14 cellular contexts compared by ENCODE assay signal in genomic region chr16:66953462-66954096, GRCh38. TPM values are rescaled to one million over a fixed set of nuclear protein-coding genes. Genes with fewer than 3 reads are reported as not detected.
DNase-seq lines count a peak whose midpoint lies in the region; ATAC-seq and TF ChIP-seq lines count a peak whose summit lies in the region.
"Had no signal": no experiment of that assay in that cellular context is flagged by ENCODE, and none has a peak within 500 bp of the region (broad histone marks: within the 10 kb centered on the region; RNA-seq: fewer than 3 reads in every experiment).

No MANE protein-coding gene starts in this region.

- peak overlapping the region; percentile 72 for H3K27ac Mint-ChIP-seq in Caco-2 (ENCODE audit: unreplicated experiment)
- peak overlapping the region in 1 of 6 donors; percentile 61 for H3K27ac Mint-ChIP-seq in immature natural killer cell
- H3K27ac Mint-ChIP-seq: HFFc6, IgD-negative memory B cell had no signal

- H3K18ac ChIP-seq in neuronal stem cell (ENCODE audit: low read length): no peak overlapping the region

- H2BK120ac ChIP-seq in neuronal stem cell (ENCODE audit: low read depth, low read length): no peak overlapping the region

- peak; percentile 44 to 73 for DNase-seq in Caco-2
- peak; percentile 80 for DNase-seq in LoVo (ENCODE audit: low spot score)
- DNase-seq in mammary epithelial cell: peak; percentile 61
- no peak for DNase-seq in neuronal stem cell (ENCODE audit: low spot score)
- no peak for DNase-seq in immature natural killer cell
- DNase-seq in DMS53 (lab: John Stamatoyannopoulos, UW): no peak

- H3K27me3 ChIP-seq in Caco-2 (replicated peaks; ENCODE audit: control insufficient read depth, insufficient read depth, low read length): no peaks in the 10 kb centered on the region
- no peaks in the 10 kb centered on the region for H3K27me3 ChIP-seq in mammary epithelial cell (ENCODE audit: insufficient read depth, low read length)
- peaks cover 0 to 29% (median 12%) of the 10 kb centered on the region in 3 experiments for H3K27me3 ChIP-seq in neuronal stem cell (ENCODE audit: control insufficient read depth in 3 of 3, insufficient read depth in 3 of 3, low read depth in 1 of 3, low read length in 3 of 3)
- H3K27me3 ChIP-seq: ascending aorta had no signal

- H2AFZ ChIP-seq in mammary epithelial cell (ENCODE audit: low read depth, low read length): peak overlapping the region; percentile 69
- peak overlapping the region; percentile 66 for H2AFZ ChIP-seq in neuronal stem cell (ENCODE audit: low read length)

- H3K79me1 ChIP-seq in neuronal stem cell (ENCODE audit: low read depth, low read length): no peaks in the 10 kb centered on the region

- CTCF ChIA-PET in Caco-2 (lab: Charles Lee): interaction anchor here (0.6 to 1.3 kb wide), 21 partner anchors 7 to 316 kb away, joined by 3 to 11 read pairs (median 3); partner anchors contain the start of genes CES3, CIAO2B, FBXL8 and NAE1
- CTCF ChIA-PET in mammary epithelial cell (lab: Charles Lee; ENCODE audit: low non-redundant PET): interaction anchor here (0.6 to 0.8 kb wide), 2 partner anchors 204 to 245 kb away, joined by 3 read pairs; no protein-coding TSS in a partner anchor

- H2AK5ac ChIP-seq in neuronal stem cell (ENCODE audit: low read depth, low read length): peak overlapping the region; percentile 75

- BruUV-seq in Caco-2 (replicated peaks; lab: Mats Ljungman, UMichigan) (no TSS peak), mammary epithelial cell (replicated peaks; lab: Mats Ljungman, UMichigan) (no TSS peak)

- no peak overlapping the region for H4K91ac ChIP-seq in neuronal stem cell (ENCODE audit: low read depth, low read length, poor library complexity)

- H3K27me3 Mint-ChIP-seq in Caco-2 (ENCODE audit: insufficient read depth, unreplicated experiment) (no peaks in the 10 kb centered on the region), immature natural killer cell (ENCODE audit: low read depth in 3 of 3) (peaks cover 11 to 21% (median 14%) of the 10 kb centered on the region in 3 donors)

- no peak overlapping the region for H3K4ac ChIP-seq in neuronal stem cell (ENCODE audit: low read length)

- POLR2A ChIA-PET in Caco-2 (lab: Charles Lee): interaction anchor here (0.6 kb wide), 1 partner anchor 225 kb away, joined by 5 read pairs; no protein-coding TSS in a partner anchor

- H3K27ac ChIP-seq in mammary epithelial cell (ENCODE audit: insufficient read depth, low read depth, low read length) (no peak overlapping the region), neuronal stem cell (replicated peaks; ENCODE audit: low read length) (no peak overlapping the region)
- H3K27ac ChIP-seq: ascending aorta; BLaER1 treated with 17β-estradiol and CSF1 and Interleukin-3, amounts not matched to agents 10 nM and 100 nM; neutrophil; VCaP had no signal

- no peak overlapping the region for H2BK12ac ChIP-seq in neuronal stem cell (ENCODE audit: low read length)

- peaks cover 17% of the 10 kb centered on the region for H3K4me1 ChIP-seq in Caco-2
- H3K4me1 ChIP-seq in mammary epithelial cell (ENCODE audit: insufficient read depth, low read length): peaks cover 22% of the 10 kb centered on the region
- H3K4me1 ChIP-seq in neuronal stem cell (ENCODE audit: control insufficient read depth in 2 of 2, insufficient read depth in 1 of 2, low read depth in 1 of 2, low read length in 2 of 2): no peaks in the 10 kb centered on the region

- H3K4me2 ChIP-seq in mammary epithelial cell (ENCODE audit: insufficient read depth, low read depth, low read length): peak overlapping the region; percentile 37
- H3K4me2 ChIP-seq in neuronal stem cell (ENCODE audit: insufficient read depth, low read length, poor library complexity, severe bottlenecking): no peak overlapping the region
- H3K4me2 ChIP-seq: BLaER1 treated with 17β-estradiol and CSF1 and Interleukin-3, amounts not matched to agents 10 nM and 100 nM had no signal

- H3K4me3 Mint-ChIP-seq in Caco-2 (ENCODE audit: unreplicated experiment) (peak overlapping the region; percentile 50), immature natural killer cell (no peak overlapping the region)
- H3K4me3 Mint-ChIP-seq: HFFc6, T-cell had no signal

- no peak overlapping the region for H2BK15ac ChIP-seq in neuronal stem cell (ENCODE audit: low read length)

- H3K23ac ChIP-seq in neuronal stem cell (ENCODE audit: low read depth, low read length, poor library complexity): no peak overlapping the region

- TF ChIP-seq CTCF in Caco-2 (IDR thresholded peaks at IDR 0.05; ENCODE audit: insufficient read depth in 1 of 2, low read depth in 1 of 2, low read length in 1 of 2, severe bottlenecking in 1 of 2, unreplicated experiment in 1 of 2): no peak
- TF ChIP-seq CTCF in mammary epithelial cell (conservative IDR thresholded peaks at IDR 0.05 in 1 of 2, IDR thresholded peaks at IDR 0.05 in 1 of 2; ENCODE audit: extremely low read depth in 1 of 2, insufficient read depth in 1 of 2, low read depth in 1 of 2, low read length in 2 of 2): no peak

- no peaks in the 10 kb centered on the region for H3K36me3 ChIP-seq in Caco-2 (ENCODE audit: control insufficient read depth, insufficient read depth, low read length)
- H3K36me3 ChIP-seq in mammary epithelial cell (ENCODE audit: insufficient read depth, low read length): no peaks in the 10 kb centered on the region
- no peaks in the 10 kb centered on the region for H3K36me3 ChIP-seq in neuronal stem cell (replicated peaks in 1 of 2; ENCODE audit: control insufficient read depth in 2 of 2, insufficient read depth in 2 of 2, low read length in 2 of 2)
- H3K36me3 ChIP-seq: ascending aorta; BLaER1 treated with 17β-estradiol and CSF1 and Interleukin-3, amounts not matched to agents 10 nM and 100 nM; neutrophil had no signal

- ATAC-seq in HG02763 (IDR thresholded peaks at IDR 0.05; ENCODE audit: unreplicated experiment): no peak

- no peaks in the 10 kb centered on the region for H3K36me3 Mint-ChIP-seq in Caco-2 (ENCODE audit: insufficient read depth, unreplicated experiment)
- H3K36me3 Mint-ChIP-seq in immature natural killer cell: peaks cover 0 to 4% (median 0%) of the 10 kb centered on the region in 3 donors
- H3K36me3 Mint-ChIP-seq: IgD-negative memory B cell had no signal

- H3K4me1 Mint-ChIP-seq in Caco-2 (ENCODE audit: low read depth, unreplicated experiment) (peaks cover 15% of the 10 kb centered on the region), immature natural killer cell (peaks cover 6 to 10% of the 10 kb centered on the region in 2 donors)

- no peak overlapping the region for H3K14ac ChIP-seq in neuronal stem cell (ENCODE audit: low read length)

- H3K9me3 ChIP-seq in Caco-2: no peaks in the 10 kb centered on the region
- H3K9me3 ChIP-seq in mammary epithelial cell (replicated peaks; ENCODE audit: insufficient read depth, low read length): peaks cover 6% of the 10 kb centered on the region
- no peaks in the 10 kb centered on the region for H3K9me3 ChIP-seq in neuronal stem cell (replicated peaks in 1 of 2; ENCODE audit: control insufficient read depth in 2 of 2, insufficient read depth in 1 of 2, low read depth in 1 of 2, low read length in 2 of 2)
- H3K9me3 ChIP-seq: ascending aorta, neutrophil had no signal

- intact Hi-C loops in Caco-2 (cut with micrococcal nuclease; ENCODE audit: unreplicated experiment): loop anchor here (1.0 to 2.0 kb wide), 5 partner anchors 24 to 232 kb away; partner anchors contain the start of gene B3GNT9
- intact Hi-C loops in mammary epithelial cell (cut with micrococcal nuclease): loop anchor here (1.0 to 10.0 kb wide), 7 partner anchors 24 to 561 kb away; no protein-coding TSS in a partner anchor

- H3K4me3 ChIP-seq in Caco-2 (ENCODE audit: low read depth, low read length) (no peak overlapping the region), mammary epithelial cell (replicated peaks in 1 of 3; ENCODE audit: insufficient read depth in 1 of 3, low read depth in 2 of 3, low read length in 3 of 3) (no peak overlapping the region), neuronal stem cell (ENCODE audit: low read length in 2 of 2) (no peak overlapping the region)
- H3K4me3 ChIP-seq: ascending aorta; BLaER1 treated with 17β-estradiol and CSF1 and Interleukin-3, amounts not matched to agents 10 nM and 100 nM had no signal

- no peak overlapping the region for H4K8ac ChIP-seq in neuronal stem cell (ENCODE audit: low read depth, low read length)

- dilution Hi-C loops in mammary epithelial cell (cut with HindIII; ENCODE audit: low sequenced_read_pairs): no loop called here

- no peak overlapping the region for H2BK5ac ChIP-seq in neuronal stem cell (ENCODE audit: low read length)

- 38% methylated on average over 10 of the region's 10 CpGs for WGBS in mammary epithelial cell (ENCODE audit: low coverage, missing lambda C conversion rate)
- no CpG with 5 or more reads among the region's 10 CpGs for WGBS in neuronal stem cell (ENCODE audit: extremely low coverage in 2 of 2, insufficient read length in 2 of 2, insufficient replicate concordance in 1 of 2), 2 donors

- H3K9ac ChIP-seq in mammary epithelial cell (ENCODE audit: insufficient read depth, low read length): peak overlapping the region; percentile 29
- peak overlapping the region; percentile 44 for H3K9ac ChIP-seq in neuronal stem cell (ENCODE audit: low read depth, low read length, poor library complexity)

- H3K9me3 Mint-ChIP-seq in Caco-2 (ENCODE audit: unreplicated experiment) (peaks cover 7% of the 10 kb centered on the region), immature natural killer cell (peaks cover 0 to 3% (median 0%) of the 10 kb centered on the region in 6 donors)

- no peaks in the 10 kb centered on the region for H3K79me2 ChIP-seq in mammary epithelial cell (ENCODE audit: insufficient read depth, low read length)

- no peaks in the 10 kb centered on the region for H4K20me1 ChIP-seq in mammary epithelial cell (ENCODE audit: insufficient read depth, low read length)

- in situ Hi-C loops in mammary epithelial cell (cut with MboI; ENCODE audit: low sequenced_read_pairs in 2 of 2): no loop called here

RNA-seq across cellular contexts. Expression of gene CES3, which starts 7.5 kb away (rescaled TPM):
- 0.79 and 0.95 TPM in 2 replicates for total RNA-seq in Caco-2 (2022)
- 1 to 10 TPM; 1.3 to 3.5 TPM for total RNA-seq in mammary epithelial cell
- 2.0 TPM for polyA plus RNA-seq in mammary epithelial cell
- polyA minus RNA-seq in mammary epithelial cell: 2.6 TPM
- 2.4 TPM for polyA plus RNA-seq in neuronal stem cell (2013, experiment 1 of 2)
- 2.5 TPM for polyA plus RNA-seq in neuronal stem cell (2013, experiment 2 of 2)
- polyA plus RNA-seq in immature natural killer cell: not detected
- total RNA-seq: ascending aorta had no signal

RNA-seq across cellular contexts. Expression of gene CES2, which starts 18.3 kb away (rescaled TPM):
- 45.5 and 48.4 TPM in 2 replicates for total RNA-seq in Caco-2 (2022)
- total RNA-seq in mammary epithelial cell: 100 to 1,000 TPM; 110 to 130 TPM
- 95.4 TPM for polyA plus RNA-seq in mammary epithelial cell
- 97.2 TPM for polyA minus RNA-seq in mammary epithelial cell
- polyA plus RNA-seq in neuronal stem cell (2013, experiment 1 of 2): 14.6 TPM
- polyA plus RNA-seq in neuronal stem cell (2013, experiment 2 of 2): 15.0 TPM
- polyA plus RNA-seq in immature natural killer cell: 10 to 100 TPM; 13.8 to 26.2 (median 19.5) TPM

RNA-seq across cellular contexts. Expression of gene CIAO2B, which starts 19.4 kb away (rescaled TPM):
- 117 and 119 TPM in 2 replicates for total RNA-seq in Caco-2 (2022)
- total RNA-seq in mammary epithelial cell: 100 to 1,000 TPM in 1 of 2 donors, 10 to 100 TPM in 1; 89.9 to 104 TPM
- 186 TPM for polyA plus RNA-seq in mammary epithelial cell
- polyA minus RNA-seq in mammary epithelial cell: 73.9 TPM
- polyA plus RNA-seq in neuronal stem cell (2013, experiment 1 of 2): 93.4 TPM
- polyA plus RNA-seq in neuronal stem cell (2013, experiment 2 of 2): 91.2 TPM
- 100 to 1,000 TPM; 125 to 157 (median 132) TPM for polyA plus RNA-seq in immature natural killer cell

RNA-seq across cellular contexts. Expression of gene RRAD, which starts 28.2 kb away (rescaled TPM):
- total RNA-seq in Caco-2 (2022) (0.53 and 1.1 TPM in 2 replicates), mammary epithelial cell (10 to 100 TPM in 1 of 2 donors, 1 to 10 TPM in 1; 1.9 to 10.3 TPM)
- polyA plus RNA-seq in mammary epithelial cell (1.3 TPM), immature natural killer cell (not detected)
- not detected for polyA minus RNA-seq in mammary epithelial cell
- 0.32 TPM for polyA plus RNA-seq in neuronal stem cell (2013, experiment 1 of 2)
- 0.30 TPM for polyA plus RNA-seq in neuronal stem cell (2013, experiment 2 of 2)
- polyA plus RNA-seq: IgD-negative memory B cell had no signal

RNA-seq across cellular contexts. Expression of gene CES4A, which starts 34.8 kb away (rescaled TPM):
- total RNA-seq in Caco-2 (2022): not detected in 2 replicates
- total RNA-seq in mammary epithelial cell: 1 to 10 TPM; 2.7 to 3.6 TPM
- polyA plus RNA-seq in mammary epithelial cell: 4.8 TPM
- polyA minus RNA-seq in mammary epithelial cell: 2.3 TPM
- 0.54 TPM for polyA plus RNA-seq in neuronal stem cell (2013, experiment 1 of 2)
- 0.48 TPM for polyA plus RNA-seq in neuronal stem cell (2013, experiment 2 of 2)
- polyA plus RNA-seq in immature natural killer cell: 1 to 10 TPM in 1 of 3 donors, under 1 TPM in 1, not detected in 1; 0.98 to 1.6 TPM

Comparison
In these comparisons a context has a peak if more than half of its experiments do, and no peak if none do; other contexts are left out.
1. DNase-seq: peak in Caco-2 (2 of 2), LoVo (single experiment) and mammary epithelial cell (single experiment); none in neuronal stem cell (single experiment), immature natural killer cell (0 of 3) and DMS53 (single experiment).